Comparison of ENCODE assay signal across 29 cellular contexts in genomic region chr5:41445937-41446563, GRCh38.
DNase-seq lines count a peak whose midpoint lies in the region; ATAC-seq, FAIRE-seq and TF ChIP-seq lines count a peak whose summit lies in the region.
"Had no signal": no experiment of that assay in that cellular context is flagged by ENCODE, and none has a peak within 500 bp of the region (broad histone marks: within the 10 kb centered on the region; RNA-seq: fewer than 3 reads in every experiment).

No MANE protein-coding gene starts in this region.

- intact Hi-C loops in kidney (cut with DNase I) (no loop called here), gastrocnemius medialis (cut with DNase I; ENCODE audit: low total_unique reads) (no loop called here)

- H3K9me3 ChIP-seq in kidney (ENCODE audit: control insufficient read depth in 1 of 2, low read length in 2 of 2): no peaks in the 10 kb centered on the region
- no peaks in the 10 kb centered on the region for H3K9me3 ChIP-seq in gastrocnemius medialis
- H3K9me3 ChIP-seq: stomach, tibial nerve had no signal

- no peak overlapping the region for H3K9ac ChIP-seq in kidney (ENCODE audit: low read length in 2 of 2)
- H3K9ac ChIP-seq: neural progenitor cell had no signal

- DNase-seq in EH (ENCODE audit: low read depth) (peak; percentile 50), NCI-H446 treated with DMSO at 0.1 percent for 48 hours (lab: John Stamatoyannopoulos, UW) (peak; percentile 93), fibroblast of mammary gland (ENCODE audit: low read depth) (peak; percentile 89), kidney (peak; percentile 37), 8988T (no peak), gastrocnemius medialis (no peak), NCI-H187 treated with DMSO at 0.1 percent for 48 hours (lab: John Stamatoyannopoulos, UW) (no peak)
- DNase-seq in NK-92 treated with Interleukin-12 subunit alpha and Interleukin-12 subunit beta, amount 100 ng/mL, for 24 hours (lab: John Stamatoyannopoulos, UW): no peak
- DNase-seq: activated B cell treated with CpG ODN at 0.5 μM for 24 hours; activated CD4-positive, alpha-beta T cell treated with anti-CD3 and anti-CD28 coated beads, Interleukin-2, amount 50 U/mL, for 4 hours; activated CD8-positive, alpha-beta memory T cell treated with anti-CD3 and anti-CD28 coated beads, Interleukin-2, amount 50 U/mL, for 4 hours; AML-193; COR-L47; DMS79 treated with DMSO at 0.1 percent for 48 hours; H9; Kasumi-1; kidney glomerular epithelial cell; NCI-H1048; NCI-H1930; NCI-H774; stimulated activated CD4-positive, alpha-beta T cell treated with anti-CD3 and anti-CD28 coated beads, Interleukin-15, amount 100 ng/mL, for 24 hours; stomach; SW 1271; T1000 had no signal

- no peak for FAIRE-seq in kidney (lab: Jason Lieb, UNC)
- FAIRE-seq: GM12878 had no signal

- in situ Hi-C loops in gastrocnemius medialis (cut with MboI; ENCODE audit: low sequenced_read_pairs in 4 of 4): no loop called here

- H3K36me3 ChIP-seq in kidney (ENCODE audit: control insufficient read depth in 1 of 2, insufficient read depth in 2 of 2, low read length in 2 of 2): no peaks in the 10 kb centered on the region
- H3K36me3 ChIP-seq in gastrocnemius medialis: no peaks in the 10 kb centered on the region
- H3K36me3 ChIP-seq: neural progenitor cell, stomach, tibial nerve had no signal

- TF ChIP-seq CTCF in fibroblast of mammary gland (conservative IDR thresholded peaks at IDR 0.05; ENCODE audit: control insufficient read depth, insufficient read depth, low read depth, low read length): no peak
- no peak for TF ChIP-seq CTCF in kidney (IDR thresholded peaks at IDR 0.05; ENCODE audit: borderline replicate concordance, extremely low read depth, insufficient read depth)
- no peak for TF ChIP-seq CTCF in gastrocnemius medialis (IDR thresholded peaks at IDR 0.05 in 4 of 5, conservative IDR thresholded peaks at IDR 0.05 in 1 of 5)

- TF ChIP-seq POLR2A in gastrocnemius medialis (IDR thresholded peaks at IDR 0.05): no peak

- H3K27ac ChIP-seq in kidney (ENCODE audit: low read depth in 2 of 2, low read length in 2 of 2) (no peak overlapping the region), gastrocnemius medialis (no peak overlapping the region)
- H3K27ac ChIP-seq: neural progenitor cell, stomach, tibial nerve had no signal

- no peak overlapping the region for H3K4me3 ChIP-seq in fibroblast of mammary gland (ENCODE audit: control insufficient read depth, low read depth, low read length)
- no peak overlapping the region for H3K4me3 ChIP-seq in kidney (ENCODE audit: low read length in 2 of 2)
- no peak overlapping the region for H3K4me3 ChIP-seq in gastrocnemius medialis
- H3K4me3 ChIP-seq: GM12878, neural progenitor cell, stomach, tibial nerve had no signal

- H3K27me3 ChIP-seq in gastrocnemius medialis: no peaks in the 10 kb centered on the region
- H3K27me3 ChIP-seq: neural progenitor cell, stomach, tibial nerve had no signal

- no peaks in the 10 kb centered on the region for H3K4me1 ChIP-seq in kidney (ENCODE audit: control insufficient read depth in 1 of 2, insufficient read depth in 1 of 2, low read depth in 1 of 2, low read length in 2 of 2)
- no peaks in the 10 kb centered on the region for H3K4me1 ChIP-seq in gastrocnemius medialis
- H3K4me1 ChIP-seq: neural progenitor cell, stomach, tibial nerve had no signal

- ATAC-seq in gastrocnemius medialis: no peak
- ATAC-seq: activated T-helper 17 cell treated with anti-CD3 and anti-CD28 coated beads, Interleukin-2, amount 50 U/mL, for 72 hours; GM12878; sciatic nerve had no signal

Comparison
In these comparisons a context has a peak if more than half of its experiments do, and no peak if none do; other contexts are left out.
1. DNase-seq: peak in EH (single experiment), NCI-H446 treated with DMSO at 0.1 percent for 48 hours (single experiment), fibroblast of mammary gland (single experiment) and kidney (single experiment); none in 8988T (single experiment), NK-92 treated with Interleukin-12 subunit alpha and Interleukin-12 subunit beta, amount 100 ng/mL, for 24 hours (single experiment), gastrocnemius medialis (0 of 2) and NCI-H187 treated with DMSO at 0.1 percent for 48 hours (single experiment).